In the genomic region with DNA sequence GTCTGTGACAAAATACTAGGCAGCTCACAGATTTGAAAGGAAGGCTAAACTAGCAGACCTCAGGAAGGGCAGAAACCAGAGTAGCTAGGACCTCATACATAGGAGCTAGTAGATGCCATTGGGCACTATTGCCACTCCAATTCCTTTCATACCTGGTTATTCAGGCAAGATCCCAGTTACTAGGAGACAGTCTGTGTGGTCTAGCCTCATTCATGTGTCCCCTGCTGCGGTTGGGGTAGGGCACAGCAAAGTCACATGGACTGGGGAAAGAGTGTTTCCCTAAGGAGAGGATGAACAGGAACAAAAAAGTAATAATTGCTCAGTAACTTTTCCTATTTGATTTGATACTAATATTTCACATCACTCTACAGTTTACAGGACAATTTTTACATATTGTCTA, we compare ENCODE assay signal across 1 cellular context.
TF ChIP-seq lines count a peak whose summit lies in the region.

No MANE protein-coding gene starts in this region.

TF ChIP-seq in GM23338, 12 proteins besides CTCF, POLR2A, EP300 and RAD21:
- TF ChIP-seq, protein P1, sequence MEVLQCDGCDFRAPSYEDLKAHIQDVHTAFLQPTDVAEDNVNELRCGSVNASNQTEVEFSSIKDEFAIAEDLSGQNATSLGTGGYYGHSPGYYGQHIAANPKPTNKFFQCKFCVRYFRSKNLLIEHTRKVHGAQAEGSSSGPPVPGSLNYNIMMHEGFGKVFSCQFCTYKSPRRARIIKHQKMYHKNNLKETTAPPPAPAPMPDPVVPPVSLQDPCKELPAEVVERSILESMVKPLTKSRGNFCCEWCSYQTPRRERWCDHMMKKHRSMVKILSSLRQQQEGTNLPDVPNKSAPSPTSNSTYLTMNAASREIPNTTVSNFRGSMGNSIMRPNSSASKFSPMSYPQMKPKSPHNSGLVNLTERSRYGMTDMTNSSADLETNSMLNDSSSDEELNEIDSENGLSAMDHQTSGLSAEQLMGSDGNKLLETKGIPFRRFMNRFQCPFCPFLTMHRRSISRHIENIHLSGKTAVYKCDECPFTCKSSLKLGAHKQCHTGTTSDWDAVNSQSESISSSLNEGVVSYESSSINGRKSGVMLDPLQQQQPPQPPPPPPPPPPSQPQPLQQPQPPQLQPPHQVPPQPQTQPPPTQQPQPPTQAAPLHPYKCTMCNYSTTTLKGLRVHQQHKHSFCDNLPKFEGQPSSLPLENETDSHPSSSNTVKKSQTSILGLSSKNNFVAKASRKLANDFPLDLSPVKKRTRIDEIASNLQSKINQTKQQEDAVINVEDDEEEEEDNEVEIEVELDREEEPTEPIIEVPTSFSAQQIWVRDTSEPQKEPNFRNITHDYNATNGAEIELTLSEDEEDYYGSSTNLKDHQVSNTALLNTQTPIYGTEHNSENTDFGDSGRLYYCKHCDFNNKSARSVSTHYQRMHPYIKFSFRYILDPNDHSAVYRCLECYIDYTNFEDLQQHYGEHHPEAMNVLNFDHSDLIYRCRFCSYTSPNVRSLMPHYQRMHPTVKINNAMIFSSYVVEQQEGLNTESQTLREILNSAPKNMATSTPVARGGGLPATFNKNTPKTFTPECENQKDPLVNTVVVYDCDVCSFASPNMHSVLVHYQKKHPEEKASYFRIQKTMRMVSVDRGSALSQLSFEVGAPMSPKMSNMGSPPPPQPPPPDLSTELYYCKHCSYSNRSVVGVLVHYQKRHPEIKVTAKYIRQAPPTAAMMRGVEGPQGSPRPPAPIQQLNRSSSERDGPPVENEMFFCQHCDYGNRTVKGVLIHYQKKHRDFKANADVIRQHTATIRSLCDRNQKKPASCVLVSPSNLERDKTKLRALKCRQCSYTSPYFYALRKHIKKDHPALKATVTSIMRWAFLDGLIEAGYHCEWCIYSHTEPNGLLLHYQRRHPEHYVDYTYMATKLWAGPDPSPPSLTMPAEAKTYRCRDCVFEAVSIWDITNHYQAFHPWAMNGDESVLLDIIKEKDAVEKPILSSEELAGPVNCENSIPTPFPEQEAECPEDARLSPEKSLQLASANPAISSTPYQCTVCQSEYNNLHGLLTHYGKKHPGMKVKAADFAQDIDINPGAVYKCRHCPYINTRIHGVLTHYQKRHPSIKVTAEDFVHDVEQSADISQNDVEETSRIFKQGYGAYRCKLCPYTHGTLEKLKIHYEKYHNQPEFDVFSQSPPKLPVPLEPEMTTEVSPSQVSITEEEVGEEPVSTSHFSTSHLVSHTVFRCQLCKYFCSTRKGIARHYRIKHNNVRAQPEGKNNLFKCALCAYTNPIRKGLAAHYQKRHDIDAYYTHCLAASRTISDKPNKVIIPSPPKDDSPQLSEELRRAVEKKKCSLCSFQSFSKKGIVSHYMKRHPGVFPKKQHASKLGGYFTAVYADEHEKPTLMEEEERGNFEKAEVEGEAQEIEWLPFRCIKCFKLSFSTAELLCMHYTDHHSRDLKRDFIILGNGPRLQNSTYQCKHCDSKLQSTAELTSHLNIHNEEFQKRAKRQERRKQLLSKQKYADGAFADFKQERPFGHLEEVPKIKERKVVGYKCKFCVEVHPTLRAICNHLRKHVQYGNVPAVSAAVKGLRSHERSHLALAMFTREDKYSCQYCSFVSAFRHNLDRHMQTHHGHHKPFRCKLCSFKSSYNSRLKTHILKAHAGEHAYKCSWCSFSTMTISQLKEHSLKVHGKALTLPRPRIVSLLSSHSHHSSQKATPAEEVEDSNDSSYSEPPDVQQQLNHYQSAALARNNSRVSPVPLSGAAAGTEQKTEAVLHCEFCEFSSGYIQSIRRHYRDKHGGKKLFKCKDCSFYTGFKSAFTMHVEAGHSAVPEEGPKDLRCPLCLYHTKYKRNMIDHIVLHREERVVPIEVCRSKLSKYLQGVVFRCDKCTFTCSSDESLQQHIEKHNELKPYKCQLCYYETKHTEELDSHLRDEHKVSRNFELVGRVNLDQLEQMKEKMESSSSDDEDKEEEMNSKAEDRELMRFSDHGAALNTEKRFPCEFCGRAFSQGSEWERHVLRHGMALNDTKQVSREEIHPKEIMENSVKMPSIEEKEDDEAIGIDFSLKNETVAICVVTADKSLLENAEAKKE (CRISPR knock-in tag; IDR thresholded peaks at IDR 0.05) = no peak
- TF ChIP-seq EZH2phosphoT487 (IDR thresholded peaks at IDR 0.05; ENCODE audit: unreplicated experiment) (no peak), ZNF331 (CRISPR knock-in tag; IDR thresholded peaks at IDR 0.05; ENCODE audit: low read depth) (no peak), ZNF114 (CRISPR knock-in tag; IDR thresholded peaks at IDR 0.05) (no peak), STAT1 (IDR thresholded peaks at IDR 0.05; ENCODE audit: unreplicated experiment) (no peak), EZH2 (IDR thresholded peaks at IDR 0.05; ENCODE audit: low read depth, unreplicated experiment) (no peak), NANOG (IDR thresholded peaks at IDR 0.05; ENCODE audit: borderline replicate concordance) (no peak), CREB1 (CRISPR knock-in tag; IDR thresholded peaks at IDR 0.05; ENCODE audit: low read depth) (no peak), POLR2AphosphoS5 (IDR thresholded peaks at IDR 0.05; ENCODE audit: low read depth) (no peak), JUNB (IDR thresholded peaks at IDR 0.05; ENCODE audit: unreplicated experiment) (no peak)
- TF ChIP-seq, protein P2, sequence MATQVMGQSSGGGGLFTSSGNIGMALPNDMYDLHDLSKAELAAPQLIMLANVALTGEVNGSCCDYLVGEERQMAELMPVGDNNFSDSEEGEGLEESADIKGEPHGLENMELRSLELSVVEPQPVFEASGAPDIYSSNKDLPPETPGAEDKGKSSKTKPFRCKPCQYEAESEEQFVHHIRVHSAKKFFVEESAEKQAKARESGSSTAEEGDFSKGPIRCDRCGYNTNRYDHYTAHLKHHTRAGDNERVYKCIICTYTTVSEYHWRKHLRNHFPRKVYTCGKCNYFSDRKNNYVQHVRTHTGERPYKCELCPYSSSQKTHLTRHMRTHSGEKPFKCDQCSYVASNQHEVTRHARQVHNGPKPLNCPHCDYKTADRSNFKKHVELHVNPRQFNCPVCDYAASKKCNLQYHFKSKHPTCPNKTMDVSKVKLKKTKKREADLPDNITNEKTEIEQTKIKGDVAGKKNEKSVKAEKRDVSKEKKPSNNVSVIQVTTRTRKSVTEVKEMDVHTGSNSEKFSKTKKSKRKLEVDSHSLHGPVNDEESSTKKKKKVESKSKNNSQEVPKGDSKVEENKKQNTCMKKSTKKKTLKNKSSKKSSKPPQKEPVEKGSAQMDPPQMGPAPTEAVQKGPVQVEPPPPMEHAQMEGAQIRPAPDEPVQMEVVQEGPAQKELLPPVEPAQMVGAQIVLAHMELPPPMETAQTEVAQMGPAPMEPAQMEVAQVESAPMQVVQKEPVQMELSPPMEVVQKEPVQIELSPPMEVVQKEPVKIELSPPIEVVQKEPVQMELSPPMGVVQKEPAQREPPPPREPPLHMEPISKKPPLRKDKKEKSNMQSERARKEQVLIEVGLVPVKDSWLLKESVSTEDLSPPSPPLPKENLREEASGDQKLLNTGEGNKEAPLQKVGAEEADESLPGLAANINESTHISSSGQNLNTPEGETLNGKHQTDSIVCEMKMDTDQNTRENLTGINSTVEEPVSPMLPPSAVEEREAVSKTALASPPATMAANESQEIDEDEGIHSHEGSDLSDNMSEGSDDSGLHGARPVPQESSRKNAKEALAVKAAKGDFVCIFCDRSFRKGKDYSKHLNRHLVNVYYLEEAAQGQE (IDR thresholded peaks at IDR 0.05; ENCODE audit: unreplicated experiment) = no peak
- TF ChIP-seq, protein P3, sequence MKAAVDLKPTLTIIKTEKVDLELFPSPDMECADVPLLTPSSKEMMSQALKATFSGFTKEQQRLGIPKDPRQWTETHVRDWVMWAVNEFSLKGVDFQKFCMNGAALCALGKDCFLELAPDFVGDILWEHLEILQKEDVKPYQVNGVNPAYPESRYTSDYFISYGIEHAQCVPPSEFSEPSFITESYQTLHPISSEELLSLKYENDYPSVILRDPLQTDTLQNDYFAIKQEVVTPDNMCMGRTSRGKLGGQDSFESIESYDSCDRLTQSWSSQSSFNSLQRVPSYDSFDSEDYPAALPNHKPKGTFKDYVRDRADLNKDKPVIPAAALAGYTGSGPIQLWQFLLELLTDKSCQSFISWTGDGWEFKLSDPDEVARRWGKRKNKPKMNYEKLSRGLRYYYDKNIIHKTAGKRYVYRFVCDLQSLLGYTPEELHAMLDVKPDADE (IDR thresholded peaks at IDR 0.05) = no peak
